1 cellular context compared by ENCODE assay signal in the genomic region with DNA sequence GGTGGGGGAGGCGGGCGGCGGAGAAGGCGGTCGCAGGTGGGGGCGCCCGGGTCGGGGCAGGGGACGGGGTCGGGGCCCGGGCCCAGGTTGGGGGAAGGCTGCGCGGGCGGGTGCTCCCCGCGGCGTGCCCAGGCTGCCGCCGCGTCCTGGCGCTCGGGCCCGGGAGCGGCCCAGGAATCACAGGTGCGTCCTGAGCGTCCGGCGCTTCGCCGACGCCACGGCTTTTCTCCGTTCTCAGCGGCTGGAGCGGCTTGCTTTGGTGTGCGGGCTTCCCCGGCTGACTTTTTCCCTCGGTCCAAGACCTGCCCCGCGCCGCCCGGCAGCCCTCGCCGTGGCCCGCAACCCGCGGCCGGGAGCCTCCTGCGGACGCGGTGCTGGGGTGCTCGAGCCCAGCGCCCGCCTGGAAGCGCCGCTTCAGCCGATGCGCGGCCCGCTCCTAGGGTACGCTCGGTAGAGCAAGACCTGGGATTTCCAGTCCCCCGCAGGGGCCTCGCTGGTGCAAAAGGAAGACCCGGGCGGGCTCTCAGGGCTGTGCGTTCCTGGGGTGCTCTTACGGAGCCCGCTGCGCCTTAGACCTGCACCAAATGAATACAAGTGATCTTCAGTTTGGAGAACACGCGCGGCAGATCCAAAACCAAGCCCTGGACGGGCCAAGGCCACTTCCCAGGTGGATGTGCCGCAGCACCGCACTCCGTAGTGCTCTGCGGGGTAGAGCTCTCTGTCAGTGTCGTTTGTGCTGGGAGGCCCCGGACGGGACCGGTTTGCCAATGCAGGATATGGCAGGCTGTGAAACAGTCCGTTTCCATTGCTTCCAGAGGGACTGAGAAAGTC.
TF ChIP-seq lines count a peak whose summit lies in the region.

No MANE protein-coding gene starts in this region.

TF ChIP-seq in HepG2, 621 proteins besides CTCF, POLR2A, EP300 and RAD21 (continued from another document and continues in another):
- TF ChIP-seq ZNF569 (CRISPR knock-in tag; IDR thresholded peaks at IDR 0.05; ENCODE audit: borderline replicate concordance) = no peak
- TF ChIP-seq AHR (CRISPR knock-in tag; IDR thresholded peaks at IDR 0.05) = 0 out of 2 replicates have a peak, but pooled peaks have one; percentile 32
- TF ChIP-seq NFKB2 (CRISPR knock-in tag; IDR thresholded peaks at IDR 0.05; ENCODE audit: borderline replicate concordance) = 0 out of 2 replicates have a peak, but pooled peaks have one; percentile 25
- TF ChIP-seq, protein P1, sequence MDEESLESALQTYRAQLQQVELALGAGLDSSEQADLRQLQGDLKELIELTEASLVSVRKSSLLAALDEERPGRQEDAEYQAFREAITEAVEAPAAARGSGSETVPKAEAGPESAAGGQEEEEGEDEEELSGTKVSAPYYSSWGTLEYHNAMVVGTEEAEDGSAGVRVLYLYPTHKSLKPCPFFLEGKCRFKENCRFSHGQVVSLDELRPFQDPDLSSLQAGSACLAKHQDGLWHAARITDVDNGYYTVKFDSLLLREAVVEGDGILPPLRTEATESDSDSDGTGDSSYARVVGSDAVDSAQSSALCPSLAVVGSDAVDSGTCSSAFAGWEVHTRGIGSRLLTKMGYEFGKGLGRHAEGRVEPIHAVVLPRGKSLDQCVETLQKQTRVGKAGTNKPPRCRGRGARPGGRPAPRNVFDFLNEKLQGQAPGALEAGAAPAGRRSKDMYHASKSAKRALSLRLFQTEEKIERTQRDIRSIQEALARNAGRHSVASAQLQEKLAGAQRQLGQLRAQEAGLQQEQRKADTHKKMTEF (CRISPR knock-in tag; IDR thresholded peaks at IDR 0.05) = no peak
- TF ChIP-seq KMT2A (CRISPR knock-in tag; IDR thresholded peaks at IDR 0.05) = peak; percentile 73
- TF ChIP-seq ZFP37 (CRISPR knock-in tag; IDR thresholded peaks at IDR 0.05; ENCODE audit: borderline replicate concordance) = no peak
- TF ChIP-seq, protein P2, sequence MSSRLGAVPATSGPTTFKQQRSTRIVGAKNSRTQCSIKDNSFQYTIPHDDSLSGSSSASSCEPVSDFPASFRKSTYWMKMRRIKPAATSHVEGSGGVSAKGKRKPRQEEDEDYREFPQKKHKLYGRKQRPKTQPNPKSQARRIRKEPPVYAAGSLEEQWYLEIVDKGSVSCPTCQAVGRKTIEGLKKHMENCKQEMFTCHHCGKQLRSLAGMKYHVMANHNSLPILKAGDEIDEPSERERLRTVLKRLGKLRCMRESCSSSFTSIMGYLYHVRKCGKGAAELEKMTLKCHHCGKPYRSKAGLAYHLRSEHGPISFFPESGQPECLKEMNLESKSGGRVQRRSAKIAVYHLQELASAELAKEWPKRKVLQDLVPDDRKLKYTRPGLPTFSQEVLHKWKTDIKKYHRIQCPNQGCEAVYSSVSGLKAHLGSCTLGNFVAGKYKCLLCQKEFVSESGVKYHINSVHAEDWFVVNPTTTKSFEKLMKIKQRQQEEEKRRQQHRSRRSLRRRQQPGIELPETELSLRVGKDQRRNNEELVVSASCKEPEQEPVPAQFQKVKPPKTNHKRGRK (CRISPR knock-in tag; IDR thresholded peaks at IDR 0.05) = no peak
- TF ChIP-seq, protein P3, sequence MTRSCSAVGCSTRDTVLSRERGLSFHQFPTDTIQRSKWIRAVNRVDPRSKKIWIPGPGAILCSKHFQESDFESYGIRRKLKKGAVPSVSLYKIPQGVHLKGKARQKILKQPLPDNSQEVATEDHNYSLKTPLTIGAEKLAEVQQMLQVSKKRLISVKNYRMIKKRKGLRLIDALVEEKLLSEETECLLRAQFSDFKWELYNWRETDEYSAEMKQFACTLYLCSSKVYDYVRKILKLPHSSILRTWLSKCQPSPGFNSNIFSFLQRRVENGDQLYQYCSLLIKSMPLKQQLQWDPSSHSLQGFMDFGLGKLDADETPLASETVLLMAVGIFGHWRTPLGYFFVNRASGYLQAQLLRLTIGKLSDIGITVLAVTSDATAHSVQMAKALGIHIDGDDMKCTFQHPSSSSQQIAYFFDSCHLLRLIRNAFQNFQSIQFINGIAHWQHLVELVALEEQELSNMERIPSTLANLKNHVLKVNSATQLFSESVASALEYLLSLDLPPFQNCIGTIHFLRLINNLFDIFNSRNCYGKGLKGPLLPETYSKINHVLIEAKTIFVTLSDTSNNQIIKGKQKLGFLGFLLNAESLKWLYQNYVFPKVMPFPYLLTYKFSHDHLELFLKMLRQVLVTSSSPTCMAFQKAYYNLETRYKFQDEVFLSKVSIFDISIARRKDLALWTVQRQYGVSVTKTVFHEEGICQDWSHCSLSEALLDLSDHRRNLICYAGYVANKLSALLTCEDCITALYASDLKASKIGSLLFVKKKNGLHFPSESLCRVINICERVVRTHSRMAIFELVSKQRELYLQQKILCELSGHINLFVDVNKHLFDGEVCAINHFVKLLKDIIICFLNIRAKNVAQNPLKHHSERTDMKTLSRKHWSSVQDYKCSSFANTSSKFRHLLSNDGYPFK (CRISPR knock-in tag; IDR thresholded peaks at IDR 0.05; ENCODE audit: borderline replicate concordance) = no peak
- TF ChIP-seq ZNF780A (CRISPR knock-in tag; IDR thresholded peaks at IDR 0.05) = no peak
- TF ChIP-seq, protein P4, sequence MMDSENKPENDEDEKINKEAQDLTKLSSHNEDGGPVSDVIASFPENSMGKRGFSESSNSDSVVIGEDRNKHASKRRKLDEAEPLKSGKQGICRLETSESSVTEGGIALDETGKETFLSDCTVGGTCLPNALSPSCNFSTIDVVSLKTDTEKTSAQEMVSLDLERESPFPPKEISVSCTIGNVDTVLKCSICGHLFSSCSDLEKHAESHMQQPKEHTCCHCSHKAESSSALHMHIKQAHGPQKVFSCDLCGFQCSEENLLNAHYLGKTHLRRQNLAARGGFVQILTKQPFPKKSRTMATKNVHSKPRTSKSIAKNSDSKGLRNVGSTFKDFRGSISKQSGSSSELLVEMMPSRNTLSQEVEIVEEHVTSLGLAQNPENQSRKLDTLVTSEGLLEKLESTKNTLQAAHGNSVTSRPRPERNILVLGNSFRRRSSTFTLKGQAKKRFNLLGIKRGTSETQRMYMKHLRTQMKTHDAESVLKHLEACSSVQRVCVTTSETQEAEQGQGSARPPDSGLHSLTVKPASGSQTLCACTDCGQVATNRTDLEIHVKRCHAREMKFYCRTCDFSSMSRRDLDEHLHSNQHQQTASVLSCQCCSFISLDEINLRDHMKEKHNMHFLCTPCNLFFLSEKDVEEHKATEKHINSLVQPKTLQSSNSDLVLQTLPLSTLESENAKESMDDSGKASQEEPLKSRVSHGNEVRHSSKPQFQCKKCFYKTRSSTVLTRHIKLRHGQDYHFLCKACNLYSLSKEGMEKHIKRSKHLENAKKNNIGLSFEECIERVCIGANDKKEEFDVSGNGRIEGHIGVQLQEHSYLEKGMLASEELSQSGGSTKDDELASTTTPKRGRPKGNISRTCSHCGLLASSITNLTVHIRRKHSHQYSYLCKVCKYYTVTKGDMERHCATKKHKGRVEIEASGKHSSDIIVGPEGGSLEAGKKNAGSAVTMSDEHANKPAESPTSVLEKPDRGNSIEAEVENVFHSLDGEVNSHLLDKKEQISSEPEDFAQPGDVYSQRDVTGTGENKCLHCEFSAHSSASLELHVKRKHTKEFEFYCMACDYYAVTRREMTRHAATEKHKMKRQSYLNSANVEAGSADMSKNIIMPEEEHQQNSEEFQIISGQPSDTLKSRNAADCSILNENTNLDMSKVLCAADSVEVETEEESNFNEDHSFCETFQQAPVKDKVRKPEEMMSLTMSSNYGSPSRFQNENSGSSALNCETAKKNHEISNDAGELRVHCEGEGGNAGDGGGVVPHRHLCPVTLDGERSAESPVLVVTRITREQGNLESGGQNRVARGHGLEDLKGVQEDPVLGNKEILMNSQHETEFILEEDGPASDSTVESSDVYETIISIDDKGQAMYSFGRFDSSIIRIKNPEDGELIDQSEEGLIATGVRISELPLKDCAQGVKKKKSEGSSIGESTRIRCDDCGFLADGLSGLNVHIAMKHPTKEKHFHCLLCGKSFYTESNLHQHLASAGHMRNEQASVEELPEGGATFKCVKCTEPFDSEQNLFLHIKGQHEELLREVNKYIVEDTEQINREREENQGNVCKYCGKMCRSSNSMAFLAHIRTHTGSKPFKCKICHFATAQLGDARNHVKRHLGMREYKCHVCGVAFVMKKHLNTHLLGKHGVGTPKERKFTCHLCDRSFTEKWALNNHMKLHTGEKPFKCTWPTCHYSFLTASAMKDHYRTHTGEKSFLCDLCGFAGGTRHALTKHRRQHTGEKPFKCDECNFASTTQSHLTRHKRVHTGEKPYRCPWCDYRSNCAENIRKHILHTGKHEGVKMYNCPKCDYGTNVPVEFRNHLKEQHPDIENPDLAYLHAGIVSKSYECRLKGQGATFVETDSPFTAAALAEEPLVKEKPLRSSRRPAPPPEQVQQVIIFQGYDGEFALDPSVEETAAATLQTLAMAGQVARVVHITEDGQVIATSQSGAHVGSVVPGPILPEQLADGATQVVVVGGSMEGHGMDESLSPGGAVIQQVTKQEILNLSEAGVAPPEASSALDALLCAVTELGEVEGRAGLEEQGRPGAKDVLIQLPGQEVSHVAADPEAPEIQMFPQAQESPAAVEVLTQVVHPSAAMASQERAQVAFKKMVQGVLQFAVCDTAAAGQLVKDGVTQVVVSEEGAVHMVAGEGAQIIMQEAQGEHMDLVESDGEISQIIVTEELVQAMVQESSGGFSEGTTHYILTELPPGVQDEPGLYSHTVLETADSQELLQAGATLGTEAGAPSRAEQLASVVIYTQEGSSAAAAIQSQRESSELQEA (CRISPR knock-in tag; IDR thresholded peaks at IDR 0.05; ENCODE audit: not compliant biosample characterization) = no peak
- TF ChIP-seq ZNF777 (CRISPR knock-in tag; IDR thresholded peaks at IDR 0.05) = peak; percentile 86
- peak; percentile 55 for TF ChIP-seq RBFOX2 (IDR thresholded peaks at IDR 0.05; ENCODE audit: low read depth, low read length)
- TF ChIP-seq HNF4G (IDR thresholded peaks at IDR 0.05; ENCODE audit: borderline replicate concordance, low read depth, low read length) = no peak
- TF ChIP-seq HNF4G (CRISPR knock-in tag; IDR thresholded peaks at IDR 0.05; ENCODE audit: borderline replicate concordance, low read depth) = no peak
- TF ChIP-seq ZNF232 (CRISPR knock-in tag; IDR thresholded peaks at IDR 0.05; ENCODE audit: borderline replicate concordance) = 0 out of 2 replicates have a peak, but pooled peaks have one; percentile 53
- TF ChIP-seq HNRNPL (IDR thresholded peaks at IDR 0.05; ENCODE audit: low read depth, low read length) = no peak
- no peak for TF ChIP-seq ONECUT2 (CRISPR knock-in tag; IDR thresholded peaks at IDR 0.05)
- TF ChIP-seq, protein P5, sequence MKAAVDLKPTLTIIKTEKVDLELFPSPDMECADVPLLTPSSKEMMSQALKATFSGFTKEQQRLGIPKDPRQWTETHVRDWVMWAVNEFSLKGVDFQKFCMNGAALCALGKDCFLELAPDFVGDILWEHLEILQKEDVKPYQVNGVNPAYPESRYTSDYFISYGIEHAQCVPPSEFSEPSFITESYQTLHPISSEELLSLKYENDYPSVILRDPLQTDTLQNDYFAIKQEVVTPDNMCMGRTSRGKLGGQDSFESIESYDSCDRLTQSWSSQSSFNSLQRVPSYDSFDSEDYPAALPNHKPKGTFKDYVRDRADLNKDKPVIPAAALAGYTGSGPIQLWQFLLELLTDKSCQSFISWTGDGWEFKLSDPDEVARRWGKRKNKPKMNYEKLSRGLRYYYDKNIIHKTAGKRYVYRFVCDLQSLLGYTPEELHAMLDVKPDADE (CRISPR knock-in tag; IDR thresholded peaks at IDR 0.05) = no peak
- TF ChIP-seq ZNF543 (CRISPR knock-in tag; IDR thresholded peaks at IDR 0.05) = 0 out of 2 replicates have a peak, but pooled peaks have one; percentile 0
- 0 out of 2 replicates have a peak, but pooled peaks have one; percentile 31 for TF ChIP-seq PHF8 (CRISPR knock-in tag; IDR thresholded peaks at IDR 0.05)
- TF ChIP-seq, protein P6, sequence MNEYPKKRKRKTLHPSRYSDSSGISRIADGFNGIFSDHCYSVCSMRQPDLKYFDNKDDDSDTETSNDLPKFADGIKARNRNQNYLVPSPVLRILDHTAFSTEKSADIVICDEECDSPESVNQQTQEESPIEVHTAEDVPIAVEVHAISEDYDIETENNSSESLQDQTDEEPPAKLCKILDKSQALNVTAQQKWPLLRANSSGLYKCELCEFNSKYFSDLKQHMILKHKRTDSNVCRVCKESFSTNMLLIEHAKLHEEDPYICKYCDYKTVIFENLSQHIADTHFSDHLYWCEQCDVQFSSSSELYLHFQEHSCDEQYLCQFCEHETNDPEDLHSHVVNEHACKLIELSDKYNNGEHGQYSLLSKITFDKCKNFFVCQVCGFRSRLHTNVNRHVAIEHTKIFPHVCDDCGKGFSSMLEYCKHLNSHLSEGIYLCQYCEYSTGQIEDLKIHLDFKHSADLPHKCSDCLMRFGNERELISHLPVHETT (CRISPR knock-in tag; conservative IDR thresholded peaks at IDR 0.05) = no peak; the same call in 1 of the 2 replicates
- peak; percentile 56; the same call in 1 of the 2 replicates for TF ChIP-seq ATF7-NPFF (CRISPR knock-in tag; IDR thresholded peaks at IDR 0.05; ENCODE audit: low read depth)
- TF ChIP-seq, protein P7, sequence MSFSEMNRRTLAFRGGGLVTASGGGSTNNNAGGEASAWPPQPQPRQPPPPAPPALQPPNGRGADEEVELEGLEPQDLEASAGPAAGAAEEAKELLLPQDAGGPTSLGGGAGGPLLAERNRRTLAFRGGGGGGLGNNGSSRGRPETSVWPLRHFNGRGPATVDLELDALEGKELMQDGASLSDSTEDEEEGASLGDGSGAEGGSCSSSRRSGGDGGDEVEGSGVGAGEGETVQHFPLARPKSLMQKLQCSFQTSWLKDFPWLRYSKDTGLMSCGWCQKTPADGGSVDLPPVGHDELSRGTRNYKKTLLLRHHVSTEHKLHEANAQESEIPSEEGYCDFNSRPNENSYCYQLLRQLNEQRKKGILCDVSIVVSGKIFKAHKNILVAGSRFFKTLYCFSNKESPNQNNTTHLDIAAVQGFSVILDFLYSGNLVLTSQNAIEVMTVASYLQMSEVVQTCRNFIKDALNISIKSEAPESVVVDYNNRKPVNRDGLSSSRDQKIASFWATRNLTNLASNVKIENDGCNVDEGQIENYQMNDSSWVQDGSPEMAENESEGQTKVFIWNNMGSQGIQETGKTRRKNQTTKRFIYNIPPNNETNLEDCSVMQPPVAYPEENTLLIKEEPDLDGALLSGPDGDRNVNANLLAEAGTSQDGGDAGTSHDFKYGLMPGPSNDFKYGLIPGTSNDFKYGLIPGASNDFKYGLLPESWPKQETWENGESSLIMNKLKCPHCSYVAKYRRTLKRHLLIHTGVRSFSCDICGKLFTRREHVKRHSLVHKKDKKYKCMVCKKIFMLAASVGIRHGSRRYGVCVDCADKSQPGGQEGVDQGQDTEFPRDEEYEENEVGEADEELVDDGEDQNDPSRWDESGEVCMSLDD (CRISPR knock-in tag; IDR thresholded peaks at IDR 0.05; ENCODE audit: borderline replicate concordance) = peak; percentile 50; the same call in 1 of the 2 replicates
- no peak for TF ChIP-seq RFX1 (IDR thresholded peaks at IDR 0.05)
- TF ChIP-seq, protein P8, sequence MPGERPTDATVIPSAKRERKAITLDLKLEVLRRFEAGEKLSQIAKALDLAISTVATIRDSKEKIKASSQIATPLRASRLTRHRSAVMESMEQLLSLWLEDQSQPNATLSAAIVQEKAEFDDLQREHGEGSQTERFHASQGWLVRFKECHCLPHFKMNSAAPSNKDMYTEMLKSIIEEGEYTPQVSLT (CRISPR knock-in tag; IDR thresholded peaks at IDR 0.05; ENCODE audit: borderline replicate concordance, low read depth) = no peak
- TF ChIP-seq, protein P9, sequence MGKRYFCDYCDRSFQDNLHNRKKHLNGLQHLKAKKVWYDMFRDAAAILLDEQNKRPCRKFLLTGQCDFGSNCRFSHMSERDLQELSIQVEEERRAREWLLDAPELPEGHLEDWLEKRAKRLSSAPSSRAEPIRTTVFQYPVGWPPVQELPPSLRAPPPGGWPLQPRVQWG (CRISPR knock-in tag; IDR thresholded peaks at IDR 0.05; ENCODE audit: borderline replicate concordance, low read depth) = no peak
- no peak for TF ChIP-seq ZNF432 (CRISPR knock-in tag; IDR thresholded peaks at IDR 0.05; ENCODE audit: borderline replicate concordance)
- TF ChIP-seq NFRKB (IDR thresholded peaks at IDR 0.05) = no peak
- peak; percentile 64; the same call in 1 of the 2 replicates for TF ChIP-seq ZNF292 (CRISPR knock-in tag; IDR thresholded peaks at IDR 0.05; ENCODE audit: borderline replicate concordance, low read depth)
- TF ChIP-seq ZSCAN20 (CRISPR knock-in tag; IDR thresholded peaks at IDR 0.05; ENCODE audit: borderline replicate concordance) = peak; percentile 68; the same call in 1 of the 2 replicates
